ENCODE assay signal across 32 cellular contexts in genomic region chr1:165520646-165521045, GRCh38. TPM values are rescaled to one million over a fixed set of nuclear protein-coding genes. Genes with fewer than 3 reads are reported as not detected.
"Had no signal": no experiment of that assay in that cellular context is flagged by ENCODE, and none has a peak within 500 bp of the region (broad histone marks: within the 10 kb centered on the region; RNA-seq: fewer than 3 reads in every experiment).

No MANE protein-coding gene starts in this region.

- FAIRE-seq: colon, endothelial cell of umbilical vein, islet of Langerhans, keratinocyte had no signal

- H3K4me3 ChIP-seq: coronary artery, dorsolateral prefrontal cortex, esophagus squamous epithelium, gastrocnemius medialis, heart right ventricle, left lung, lower lobe of right lung, mucosa of descending colon had no signal

- H3K36me3 ChIP-seq: esophagus squamous epithelium, gastrocnemius medialis, heart right ventricle, left lung, lower lobe of right lung had no signal

- H3K4me1 ChIP-seq: esophagus squamous epithelium, heart right ventricle, left lung, lower lobe of right lung had no signal

- H3K27me3 ChIP-seq: gastrocnemius medialis, left lung had no signal

- DNase-seq: dermis blood vessel endothelial cell; dorsolateral prefrontal cortex; effector CD4-positive, alpha-beta T cell; effector memory CD4-positive, alpha-beta T cell; esophagus squamous epithelium; foreskin fibroblast; foreskin melanocyte; gastrocnemius medialis; glutamatergic neuron; head of caudate nucleus; heart right ventricle; hippocampal formation; left cardiac atrium; left lung; left ventricle myocardium superior; lower lobe of right lung; mesenchymal stem cell; mucosa of descending colon had no signal

- H3K27ac ChIP-seq: coronary artery, dorsolateral prefrontal cortex, esophagus squamous epithelium, gastrocnemius medialis, heart right ventricle, left lung, lower lobe of right lung had no signal

- H3K9me3 ChIP-seq: gastrocnemius medialis, mucosa of descending colon had no signal

- ATAC-seq: gastrocnemius medialis, heart right ventricle, left cardiac atrium, left lung, left ventricle myocardium superior, lower lobe of right lung, mucosa of descending colon had no signal

RNA-seq across cellular contexts. Expression of gene LRRC52, which starts 23.2 kb away (rescaled TPM):
- total RNA-seq: dermis blood vessel endothelial cell, endothelial cell of umbilical vein, epithelial cell of proximal tubule, esophagus squamous epithelium, glomerular endothelial cell, kidney epithelial cell, left lung, left ventricle myocardium superior, lower leg skin, lung microvascular endothelial cell, mesenteric fat pad, mesothelial cell of epicardium, myocyte had no signal
- polyA plus RNA-seq: endothelial cell of umbilical vein, esophagus, keratinocyte had no signal
